9 cellular contexts compared by ENCODE assay signal in genomic region chr9:5838884-5839571, GRCh38. TPM values are rescaled to one million over a fixed set of nuclear protein-coding genes. Genes with fewer than 3 reads are reported as not detected.
DNase-seq lines count a peak whose midpoint lies in the region; ATAC-seq and TF ChIP-seq lines count a peak whose summit lies in the region.
"Had no signal": no experiment of that assay in that cellular context is flagged by ENCODE, and none has a peak within 500 bp of the region (broad histone marks: within the 10 kb centered on the region; RNA-seq: fewer than 3 reads in every experiment).

No MANE protein-coding gene starts in this region.

- ATAC-seq in HG03439 (IDR thresholded peaks at IDR 0.05; ENCODE audit: unreplicated experiment) (no peak), omental fat pad (ENCODE audit: low FRiP score) (no peak)
- ATAC-seq in stimulated activated naive CD8-positive, alpha-beta T cell treated with anti-CD3 and anti-CD28 coated beads, Interleukin-15, Interleukin-2, amounts not matched to agents 100 U/mL and 50 U/mL, for 24 hours: no peak

- no peak for TF ChIP-seq POLR2A in breast epithelium (IDR thresholded peaks at IDR 0.05)

- H3K27me3 ChIP-seq in breast epithelium (no peaks in the 10 kb centered on the region), SJCRH30 (no peaks in the 10 kb centered on the region), left ventricle myocardium inferior (ENCODE audit: low read depth) (no peaks in the 10 kb centered on the region)

- H3K9me3 ChIP-seq in breast epithelium: no peaks in the 10 kb centered on the region
- no peaks in the 10 kb centered on the region for H3K9me3 ChIP-seq in SJCRH30 (replicated peaks)
- no peaks in the 10 kb centered on the region for H3K9me3 ChIP-seq in left ventricle myocardium inferior (replicated peaks)

- H3K4me1 ChIP-seq in breast epithelium (peaks cover 0 to under 1% of the 10 kb centered on the region in 2 donors), SJCRH30 (peaks cover 21% of the 10 kb centered on the region), left ventricle myocardium inferior (peaks cover 6% of the 10 kb centered on the region)

- POLR2A ChIA-PET in MCF 10A (lab: Yijun Ruan, JAX): interaction anchor here (0.9 to 1.5 kb wide), 3 partner anchors 12 to 41 kb away, joined by 3 to 5 read pairs (median 3); no protein-coding TSS in a partner anchor

- BruUV-seq in MCF 10A (replicated peaks; lab: Mats Ljungman, UMichigan): no TSS peak

- no peaks in the 10 kb centered on the region for H3K27me3 Mint-ChIP-seq in MCF 10A (ENCODE audit: insufficient read depth, unreplicated experiment)

- CTCF ChIA-PET in MCF 10A (lab: Yijun Ruan, JAX): interaction anchor here (0.6 to 1.8 kb wide), 6 partner anchors 25 to 1046 kb away, joined by 3 to 9 read pairs (median 3); partner anchors contain the start of gene RCL1

- peak overlapping the region; percentile 35 for H3K4me3 Mint-ChIP-seq in MCF 10A (ENCODE audit: unreplicated experiment)

- H3K4me3 ChIP-seq in breast epithelium (no peak overlapping the region), SJCRH30 (no peak overlapping the region), left ventricle myocardium inferior (no peak overlapping the region)

- H3K9me3 Mint-ChIP-seq in MCF 10A (ENCODE audit: unreplicated experiment): no peaks in the 10 kb centered on the region

- H3K36me3 ChIP-seq in breast epithelium (no peaks in the 10 kb centered on the region), SJCRH30 (no peaks in the 10 kb centered on the region), left ventricle myocardium inferior (peaks cover 4% of the 10 kb centered on the region)

- peaks cover 32% of the 10 kb centered on the region for H3K4me1 Mint-ChIP-seq in MCF 10A (ENCODE audit: insufficient read depth, unreplicated experiment)

- H3K27ac ChIP-seq in breast epithelium (no peak overlapping the region), SJCRH30 (peak overlapping the region; percentile 38; the same call in 1 of the 2 replicates), left ventricle myocardium inferior (replicated peaks) (peak overlapping the region; percentile 36)

- TF ChIP-seq CTCF in MCF 10A (IDR thresholded peaks at IDR 0.05; ENCODE audit: unreplicated experiment) (no peak), breast epithelium (IDR thresholded peaks at IDR 0.05) (no peak), left ventricle myocardium inferior (IDR thresholded peaks at IDR 0.05; ENCODE audit: borderline replicate concordance) (no peak), omental fat pad (IDR thresholded peaks at IDR 0.05) (no peak)

- H3K36me3 Mint-ChIP-seq in MCF 10A (ENCODE audit: insufficient read depth, unreplicated experiment): peaks cover 4% of the 10 kb centered on the region

- intact Hi-C loops in MCF 10A (cut with micrococcal nuclease): no loop called here
- intact Hi-C loops in breast epithelium (cut with DNase I; ENCODE audit: low total_unique reads): loop anchor here (10.0 kb wide), 1 partner anchor 146 kb away; no protein-coding TSS in a partner anchor
- intact Hi-C loops in left ventricle myocardium inferior (cut with micrococcal nuclease): no loop called here

- DNase-seq in MCF 10A (ENCODE audit: unreplicated experiment) (peak; percentile 92), breast epithelium (ENCODE audit: low spot score in 2 of 2) (no peak), SJCRH30 (peak; percentile 18 to 30), left ventricle myocardium inferior (no peak), ureter (ENCODE audit: low spot score) (peak; percentile 68), omental fat pad (ENCODE audit: low spot score) (no peak)
- no peak for DNase-seq in stimulated activated naive CD8-positive, alpha-beta T cell treated with anti-CD3 and anti-CD28 coated beads, Interleukin-15, Interleukin-2, amounts not matched to agents 100 U/mL and 50 U/mL, for 24 hours
- DNase-seq: C1 segment of cervical spinal cord had no signal

- H3K27ac Mint-ChIP-seq in MCF 10A (ENCODE audit: low read depth, unreplicated experiment): peak overlapping the region; percentile 51

RNA-seq across cellular contexts. Expression of gene ERMP1, which starts 6.1 kb away (rescaled TPM):
- total RNA-seq in MCF 10A (2022): 13.6 and 17.2 TPM in 2 replicates
- 10 to 100 TPM; 12.6 to 39.2 (median 34.1) TPM for total RNA-seq in breast epithelium
- total RNA-seq in SJCRH30 (2014; rRNA removed; shearing (Covaris generic)): 8.8 and 10.4 TPM in 2 replicates
- 23.9 TPM for total RNA-seq in left ventricle myocardium inferior
- 106 TPM for total RNA-seq in ureter
- total RNA-seq in omental fat pad: 10 to 100 TPM; 10.7 to 18.9 (median 15.0) TPM

RNA-seq across cellular contexts. Expression of gene MLANA, which starts 51.7 kb away (rescaled TPM):
- not detected in 2 replicates for total RNA-seq in MCF 10A (2022)
- total RNA-seq in breast epithelium: not detected
- total RNA-seq in SJCRH30 (2014; rRNA removed; shearing (Covaris generic)): 0.04 TPM in 1 of 2 replicates, not detected in the other
- not detected for total RNA-seq in left ventricle myocardium inferior
- total RNA-seq in ureter: not detected
- not detected for total RNA-seq in omental fat pad

Comparison
In these comparisons a context has a peak if more than half of its experiments do, and no peak if none do; other contexts are left out.
1. DNase-seq: peak in MCF 10A (single experiment), SJCRH30 (2 of 2) and ureter (single experiment); none in breast epithelium (0 of 2), left ventricle myocardium inferior (single experiment), omental fat pad (single experiment) and stimulated activated naive CD8-positive, alpha-beta T cell treated with anti-CD3 and anti-CD28 coated beads, Interleukin-15, Interleukin-2, amounts not matched to agents 100 U/mL and 50 U/mL, for 24 hours (single experiment).
2. H3K27ac ChIP-seq: peak in SJCRH30 (single experiment) and left ventricle myocardium inferior (single experiment); none in breast epithelium (0 of 2).